ENCODE assay signal across 1 cellular context in genomic region chr15:57559875-57560274, GRCh38.
TF ChIP-seq lines count a peak whose summit lies in the region.

No MANE protein-coding gene starts in this region.

TF ChIP-seq in HepG2, 621 proteins besides CTCF, POLR2A, EP300 and RAD21 (continued from another document and continues in another):
- TF ChIP-seq ZMAT5 (CRISPR knock-in tag; IDR thresholded peaks at IDR 0.05; ENCODE audit: borderline replicate concordance, low read depth) (no peak), CBFB (CRISPR knock-in tag; IDR thresholded peaks at IDR 0.05) (no peak), PITX1 (CRISPR knock-in tag; IDR thresholded peaks at IDR 0.05) (peak; percentile 90), TEAD2 (CRISPR knock-in tag; IDR thresholded peaks at IDR 0.05) (no peak), ZNF431 (CRISPR knock-in tag; IDR thresholded peaks at IDR 0.05; ENCODE audit: borderline replicate concordance, low read depth) (no peak), FOXO1 (CRISPR knock-in tag; IDR thresholded peaks at IDR 0.05) (no peak), KDM3A (CRISPR knock-in tag; IDR thresholded peaks at IDR 0.05; ENCODE audit: low read depth) (no peak), TGIF2 (CRISPR knock-in tag; IDR thresholded peaks at IDR 0.05) (no peak), ZNF782 (CRISPR knock-in tag; IDR thresholded peaks at IDR 0.05; ENCODE audit: borderline replicate concordance) (no peak), ZBTB1 (CRISPR knock-in tag; IDR thresholded peaks at IDR 0.05; ENCODE audit: borderline replicate concordance) (no peak), NFIB (CRISPR knock-in tag; IDR thresholded peaks at IDR 0.05; ENCODE audit: borderline replicate concordance) (no peak), CAMTA2 (CRISPR knock-in tag; IDR thresholded peaks at IDR 0.05; ENCODE audit: borderline replicate concordance) (no peak), ZNF766 (CRISPR knock-in tag; IDR thresholded peaks at IDR 0.05; ENCODE audit: borderline replicate concordance) (no peak), ZNF552 (CRISPR knock-in tag; IDR thresholded peaks at IDR 0.05; ENCODE audit: borderline replicate concordance) (no peak), ZXDC (CRISPR knock-in tag; IDR thresholded peaks at IDR 0.05) (no peak), ZNF205 (CRISPR knock-in tag; IDR thresholded peaks at IDR 0.05) (no peak), ARID5B (CRISPR knock-in tag; IDR thresholded peaks at IDR 0.05) (no peak), MXD1 (CRISPR knock-in tag; IDR thresholded peaks at IDR 0.05) (no peak), ZNF598 (CRISPR knock-in tag; IDR thresholded peaks at IDR 0.05; ENCODE audit: borderline replicate concordance) (no peak), NR2F6 (IDR thresholded peaks at IDR 0.05) (no peak), NR2F6 (CRISPR knock-in tag; IDR thresholded peaks at IDR 0.05) (no peak), DR1 (CRISPR knock-in tag; IDR thresholded peaks at IDR 0.05) (no peak), CBX5 (CRISPR knock-in tag; IDR thresholded peaks at IDR 0.05; ENCODE audit: borderline replicate concordance) (no peak), HDAC1 (CRISPR knock-in tag; IDR thresholded peaks at IDR 0.05) (no peak), THAP11 (CRISPR knock-in tag; IDR thresholded peaks at IDR 0.05) (peak; percentile 12; the same call in 1 of the 2 replicates), FOXJ3 (CRISPR knock-in tag; IDR thresholded peaks at IDR 0.05; ENCODE audit: borderline replicate concordance) (no peak), ZMYM3 (CRISPR knock-in tag; IDR thresholded peaks at IDR 0.05) (no peak), KLF16 (CRISPR knock-in tag; IDR thresholded peaks at IDR 0.05) (no peak), BRD4 (CRISPR knock-in tag; IDR thresholded peaks at IDR 0.05) (no peak), ZNF224 (CRISPR knock-in tag; IDR thresholded peaks at IDR 0.05) (no peak), AHR (CRISPR knock-in tag; IDR thresholded peaks at IDR 0.05) (no peak), ZMYM4 (CRISPR knock-in tag; IDR thresholded peaks at IDR 0.05) (peak; percentile 48; the same call in 1 of the 2 replicates), ZNF687 (CRISPR knock-in tag; IDR thresholded peaks at IDR 0.05) (no peak), NR2C2 (CRISPR knock-in tag; IDR thresholded peaks at IDR 0.05; ENCODE audit: borderline replicate concordance) (no peak), ZFP36L1 (CRISPR knock-in tag; IDR thresholded peaks at IDR 0.05) (no peak), CHD2 (IDR thresholded peaks at IDR 0.05; ENCODE audit: low read depth, low read length) (no peak), ZBTB33 (CRISPR knock-in tag; IDR thresholded peaks at IDR 0.05) (no peak), ZBTB39 (CRISPR knock-in tag; IDR thresholded peaks at IDR 0.05) (no peak), IRF9 (CRISPR knock-in tag; IDR thresholded peaks at IDR 0.05; ENCODE audit: borderline replicate concordance) (no peak), TBP (CRISPR knock-in tag; IDR thresholded peaks at IDR 0.05) (no peak), CENPBD1 (CRISPR knock-in tag; IDR thresholded peaks at IDR 0.05; ENCODE audit: borderline replicate concordance, low read depth) (no peak), PAXIP1 (CRISPR knock-in tag; conservative IDR thresholded peaks at IDR 0.05) (peak; percentile 33; the same call in 1 of the 2 replicates), PHF20 (CRISPR knock-in tag; IDR thresholded peaks at IDR 0.05) (no peak), ZNF776 (CRISPR knock-in tag; IDR thresholded peaks at IDR 0.05) (no peak), ZNF747 (CRISPR knock-in tag; IDR thresholded peaks at IDR 0.05; ENCODE audit: borderline replicate concordance) (no peak), HMG20A (CRISPR knock-in tag; IDR thresholded peaks at IDR 0.05; ENCODE audit: borderline replicate concordance) (no peak)
